ENCODE assay signal across 14 cellular contexts in the genomic region with DNA sequence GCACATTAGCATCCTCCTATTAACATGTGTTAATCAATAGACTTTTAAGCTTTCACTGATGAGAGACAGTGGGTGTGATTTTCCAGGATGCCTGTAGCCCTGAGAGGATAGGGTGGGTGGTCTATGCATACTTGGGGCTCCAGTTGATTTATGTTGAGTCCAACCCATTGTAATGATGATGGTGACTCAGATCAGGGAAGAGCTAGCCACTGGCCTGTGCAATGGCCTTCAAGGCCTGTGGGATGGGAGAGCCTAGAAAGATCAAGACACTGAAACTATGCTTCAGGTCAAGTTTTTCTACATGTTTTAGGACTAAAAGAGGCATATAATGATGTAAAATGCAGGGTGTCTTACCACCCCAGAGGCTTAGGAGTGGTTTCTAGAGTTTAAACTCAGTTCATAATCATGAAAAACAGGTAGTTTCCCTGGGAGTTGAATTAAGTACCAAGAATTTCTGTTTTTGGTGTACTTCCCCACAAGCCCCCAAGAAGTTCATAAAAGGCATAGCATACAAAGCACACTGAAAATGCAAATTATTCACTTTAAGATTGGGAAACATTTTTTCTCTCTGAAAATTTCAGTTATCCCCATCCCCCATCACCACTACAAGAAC.
"Had no signal": no experiment of that assay in that cellular context is flagged by ENCODE, and none has a peak within 500 bp of the region (broad histone marks: within the 10 kb centered on the region; RNA-seq: fewer than 3 reads in every experiment).

No MANE protein-coding gene starts in this region.

- DNase-seq: activated CD4-positive, alpha-beta T cell treated with anti-CD3 and anti-CD28 coated beads, Interleukin-2, amount 50 U/mL, for 1 hour; activated naive CD4-positive, alpha-beta T cell treated with anti-CD3 and anti-CD28 coated beads, Interleukin-2, amount 50 U/mL, for 16 hours; erythroblast; heart right ventricle; islet precursor cell; midbrain; right cardiac atrium; stimulated activated CD4-positive, alpha-beta T cell treated with anti-CD3 and anti-CD28 coated beads, Interleukin-15, amount 100 ng/mL, for 24 hours; stimulated activated CD4-positive, alpha-beta T cell treated with anti-CD3 and anti-CD28 coated beads, Interleukin-4, amount 100 ng/mL, for 1 hour; stimulated activated naive CD4-positive, alpha-beta T cell treated with Interleukin-2 at 50 U/mL for 16 hours had no signal

- H3K27me3 Mint-ChIP-seq: type B pancreatic cell had no signal

- H3K9me3 Mint-ChIP-seq: neural crest cell, type B pancreatic cell had no signal

- H3K27ac Mint-ChIP-seq: type B pancreatic cell had no signal

- H3K4me3 Mint-ChIP-seq: neural crest cell, type B pancreatic cell had no signal

- ATAC-seq: activated CD4-positive, CD25-positive, alpha-beta regulatory T cell treated with anti-CD3 and anti-CD28 coated beads, Interleukin-2, amount 50 U/mL, for 24 hours; gastroesophageal sphincter; heart right ventricle; right cardiac atrium had no signal
